10 cellular contexts compared by ENCODE assay signal in the genomic region with DNA sequence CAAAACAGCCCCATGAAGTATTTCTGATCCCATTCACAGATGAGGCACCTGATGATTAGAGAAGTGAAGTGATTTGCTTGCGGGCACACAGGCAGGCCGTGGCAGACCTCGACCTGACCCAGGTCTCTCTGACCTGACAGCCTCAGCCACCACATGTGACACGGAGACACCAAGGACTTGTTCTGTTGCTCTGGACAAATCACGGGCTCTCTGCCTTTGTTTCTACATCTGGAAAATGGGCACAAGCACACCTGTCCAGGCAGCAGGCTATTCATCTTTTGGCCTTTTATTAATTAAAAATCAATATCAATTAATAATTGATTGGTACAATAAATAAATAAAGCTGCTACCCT. TPM values are rescaled to one million over a fixed set of nuclear protein-coding genes. Genes with fewer than 3 reads are reported as not detected.
DNase-seq lines count a peak whose midpoint lies in the region; ATAC-seq, FAIRE-seq and TF ChIP-seq lines count a peak whose summit lies in the region.
"Had no signal": no experiment of that assay in that cellular context is flagged by ENCODE, and none has a peak within 500 bp of the region (broad histone marks: within the 10 kb centered on the region; RNA-seq: fewer than 3 reads in every experiment).

No MANE protein-coding gene starts in this region.

- H3K4me1 Mint-ChIP-seq in activated naive CD4-positive, alpha-beta T cell treated with anti-CD3 and anti-CD28 coated beads for 36 hours (ENCODE audit: low read depth): peaks cover 66% of the 10 kb centered on the region
- H3K4me1 Mint-ChIP-seq in activated T-cell treated with anti-CD3 and anti-CD28 coated beads, Interleukin-2, amount 50 U/mL, for 72 hours (ENCODE audit: low read depth): peaks cover 75% of the 10 kb centered on the region

- intact Hi-C loops in activated naive CD4-positive, alpha-beta T cell treated with anti-CD3 and anti-CD28 coated beads for 36 hours (cut with micrococcal nuclease): loop anchor here (2.0 to 10.0 kb wide), 3 partner anchors 71 to 879 kb away; partner anchors contain the start of genes KANSL1 and NMT1
- intact Hi-C loops in HepG2 (cut with micrococcal nuclease; ENCODE audit: unreplicated experiment) (loop anchor here (2.0 to 5.0 kb wide), 3 partner anchors 37 to 71 kb away; no protein-coding TSS in a partner anchor), tibial artery (cut with DNase I; ENCODE audit: low total_unique reads) (no loop called here)

- peak overlapping the region; percentile 75 for H3K4me2 ChIP-seq in HepG2 (ENCODE audit: low read depth, low read length)

- peak overlapping the region; percentile 46; the same call in 1 of the 2 replicates for H3K9ac ChIP-seq in HepG2 (ENCODE audit: insufficient read depth, low read depth, low read length)

- TF ChIP-seq POLR2A in HepG2 (IDR thresholded peaks at IDR 0.05; ENCODE audit: insufficient read depth in 1 of 2, low read depth in 2 of 2, low read length in 2 of 2): no peak

- in situ Hi-C loops in HepG2 (cut with HindIII; ENCODE audit: extremely low pct_ligation_motif_present, low pct_unique_long_range_greater_than_20kb): no loop called here

- ATAC-seq in activated T-cell treated with anti-CD3 and anti-CD28 coated beads, Interleukin-2, amount 50 U/mL, for 72 hours (replicated peaks in 1 of 2): no peak
- ATAC-seq in HepG2: no peak

- H3K4me1 ChIP-seq in HepG2 (ENCODE audit: insufficient read depth, low read length): peaks cover 69% of the 10 kb centered on the region
- H3K4me1 ChIP-seq in tibial artery: peaks cover 0 to 76% (median 60%) of the 10 kb centered on the region in 4 donors

- H3K4me3 ChIP-seq in HepG2 (replicated peaks in 1 of 3; ENCODE audit: insufficient read depth in 1 of 3, low read depth in 2 of 3, low read length in 3 of 3) (no peak overlapping the region), tibial artery (no peak overlapping the region)

- H3K36me3 Mint-ChIP-seq in activated naive CD4-positive, alpha-beta T cell treated with anti-CD3 and anti-CD28 coated beads for 36 hours (ENCODE audit: low read depth): peaks cover 62% of the 10 kb centered on the region
- H3K36me3 Mint-ChIP-seq in activated T-cell treated with anti-CD3 and anti-CD28 coated beads, Interleukin-2, amount 50 U/mL, for 72 hours (ENCODE audit: insufficient read depth in 2 of 2): peaks cover 44 to 61% of the 10 kb centered on the region in 2 donors

- 86% methylated on average over 5 of the region's 5 CpGs for WGBS in HepG2 (ENCODE audit: low lambda C conversion rate)

- H3K4me3 Mint-ChIP-seq in activated naive CD4-positive, alpha-beta T cell treated with anti-CD3 and anti-CD28 coated beads for 36 hours: peak overlapping the region; percentile 87
- peak overlapping the region; percentile 94 to 99 for H3K4me3 Mint-ChIP-seq in activated T-cell treated with anti-CD3 and anti-CD28 coated beads, Interleukin-2, amount 50 U/mL, for 72 hours

- H3K27me3 Mint-ChIP-seq in activated naive CD4-positive, alpha-beta T cell treated with anti-CD3 and anti-CD28 coated beads for 36 hours (ENCODE audit: low read depth): no peaks in the 10 kb centered on the region
- H3K27me3 Mint-ChIP-seq in activated T-cell treated with anti-CD3 and anti-CD28 coated beads, Interleukin-2, amount 50 U/mL, for 72 hours (ENCODE audit: low read depth): no peaks in the 10 kb centered on the region

- DNase-seq in activated naive CD4-positive, alpha-beta T cell treated with anti-CD3 and anti-CD28 coated beads for 36 hours: no peak
- DNase-seq in activated naive CD4-positive, alpha-beta T cell (lab: John Stamatoyannopoulos, UW): no peak
- peak; percentile 37 to 51 for DNase-seq in activated T-cell treated with anti-CD3 and anti-CD28 coated beads, Interleukin-2, amount 50 U/mL, for 72 hours
- no peak for DNase-seq in HepG2 (ENCODE audit: low spot score)
- no peak for DNase-seq in tibial artery
- no peak for DNase-seq in OCI-M1 (lab: John Stamatoyannopoulos, UW)
- no peak for DNase-seq in stimulated activated naive CD4-positive, alpha-beta T cell treated with Interleukin-2 at 50 U/mL for 16 hours (lab: John Stamatoyannopoulos, UW)
- DNase-seq in D721Med (ENCODE audit: insufficient read length, low spot score): no peak
- DNase-seq: COR-L47 had no signal

- H3K9me3 Mint-ChIP-seq in activated naive CD4-positive, alpha-beta T cell treated with anti-CD3 and anti-CD28 coated beads for 36 hours: no peaks in the 10 kb centered on the region
- no peaks in the 10 kb centered on the region for H3K9me3 Mint-ChIP-seq in activated T-cell treated with anti-CD3 and anti-CD28 coated beads, Interleukin-2, amount 50 U/mL, for 72 hours

- H3K27ac ChIP-seq in HepG2 (ENCODE audit: extremely low read length, insufficient read depth, low read length): no peak overlapping the region
- peak overlapping the region; percentile 82 to 83 for H3K27ac ChIP-seq in tibial artery

- no peak for FAIRE-seq in HepG2 (lab: Jason Lieb, UNC)
- FAIRE-seq in D721Med (lab: Jason Lieb, UNC): no peak

- POLR2A ChIA-PET in HepG2 (lab: Yijun Ruan, JAX): interaction anchor here (2.0 to 4.6 kb wide), 3 partner anchors 20 to 58 kb away, joined by 18 to 28 read pairs (median 28); no protein-coding TSS in a partner anchor

- H3K27me3 ChIP-seq in HepG2 (ENCODE audit: control insufficient read depth in 1 of 2, insufficient read depth in 2 of 2, low read length in 2 of 2) (peaks cover 0 to under 1% of the 10 kb centered on the region in 2 experiments; a peak in 1 of 5 replicates), tibial artery (no peaks in the 10 kb centered on the region)

- no peak for TF ChIP-seq EP300 in HepG2 (IDR thresholded peaks at IDR 0.05; ENCODE audit: low read depth in 2 of 2, low read length in 2 of 2)
- no peak for TF ChIP-seq EP300 in HepG2 (CRISPR knock-in tag; IDR thresholded peaks at IDR 0.05; ENCODE audit: borderline replicate concordance)

- peak overlapping the region; percentile 99 for H3K27ac Mint-ChIP-seq in activated naive CD4-positive, alpha-beta T cell treated with anti-CD3 and anti-CD28 coated beads for 36 hours
- peak overlapping the region; percentile 100 for H3K27ac Mint-ChIP-seq in activated T-cell treated with anti-CD3 and anti-CD28 coated beads, Interleukin-2, amount 50 U/mL, for 72 hours

- H3K36me3 ChIP-seq in HepG2 (replicated peaks in 1 of 2; ENCODE audit: control insufficient read depth in 1 of 2, insufficient read depth in 2 of 2, low read length in 2 of 2) (no peaks in the 10 kb centered on the region), tibial artery (no peaks in the 10 kb centered on the region)

- TF ChIP-seq CTCF in HepG2 (CRISPR knock-in tag; IDR thresholded peaks at IDR 0.05): no peak
- TF ChIP-seq CTCF in tibial artery (IDR thresholded peaks at IDR 0.05): no peak
- no peak for TF ChIP-seq CTCF in D721Med (IDR thresholded peaks at IDR 0.05; ENCODE audit: insufficient read depth, missing control alignments)

- no peak for TF ChIP-seq RAD21 in HepG2 (CRISPR knock-in tag; IDR thresholded peaks at IDR 0.05)

- H3K9me3 ChIP-seq in HepG2 (ENCODE audit: low read length) (no peaks in the 10 kb centered on the region), tibial artery (no peaks in the 10 kb centered on the region)

- H2AFZ ChIP-seq in HepG2 (ENCODE audit: low read length): no peak overlapping the region

- CTCF ChIA-PET in activated naive CD4-positive, alpha-beta T cell treated with anti-CD3 and anti-CD28 coated beads for 36 hours (lab: Charles Lee): interaction anchor here (1.4 kb wide), 1 partner anchor 72 kb away, joined by 7 read pairs; no protein-coding TSS in a partner anchor
- CTCF ChIA-PET in HepG2 (lab: Yijun Ruan, JAX; ENCODE audit: low intra/inter-chr PET ratio, low total read pairs): no interaction called here

- no TSS peak for BruUV-seq in HepG2 (replicated peaks; lab: Mats Ljungman, UMichigan)

- H4K20me1 ChIP-seq in HepG2 (ENCODE audit: insufficient read depth, low read length): no peaks in the 10 kb centered on the region

- H3K79me2 ChIP-seq in HepG2 (ENCODE audit: insufficient read depth, low read length): peaks cover 62% of the 10 kb centered on the region

RNA-seq across cellular contexts. Expression of gene MAP3K14, which starts 3.4 kb away (rescaled TPM):
- 10 to 100 TPM; 45.5 to 52.0 TPM for total RNA-seq in activated naive CD4-positive, alpha-beta T cell treated with anti-CD3 and anti-CD28 coated beads for 36 hours
- total RNA-seq in activated T-cell treated with anti-CD3 and anti-CD28 coated beads, Interleukin-2, amount 50 U/mL, for 72 hours: 10 to 100 TPM; 71.8 to 78.0 TPM
- total RNA-seq in HepG2 (2016; rRNA removed; fragmentation: Illumina TruSeq; extraction: Trizol): 1.2 and 2.6 TPM in 2 replicates
- 2.1 and 2.5 TPM in 2 replicates for total RNA-seq in HepG2 (2016; cell fraction: cytosol; rRNA removed; fragmentation: Illumina TruSeq; extraction: Trizol; ENCODE audit: low read depth)
- total RNA-seq in HepG2 (2016; cell fraction: insoluble cytoplasmic fraction; rRNA removed; fragmentation: Illumina TruSeq; extraction: Trizol): 1.1 and 2.6 TPM in 2 replicates
- 2.1 and 2.4 TPM in 2 replicates for total RNA-seq in HepG2 (2016; cell fraction: membrane; rRNA removed; fragmentation: Illumina TruSeq; extraction: Trizol)
- total RNA-seq in HepG2 (2016; cell fraction: nucleus; rRNA removed; fragmentation: Illumina TruSeq; extraction: Trizol): 3.1 and 3.3 TPM in 2 replicates
- polyA plus RNA-seq in HepG2 (2011; rRNA removed): 2.6 and 4.0 TPM in 2 replicates
- 1.8 and 2.4 TPM in 2 replicates for polyA plus RNA-seq in HepG2 (2011; cell fraction: cytosol; rRNA removed)
- polyA plus RNA-seq in HepG2 (2011; cell fraction: nucleus; rRNA removed): 10.1 and 10.7 TPM in 2 replicates
- polyA plus RNA-seq in HepG2 (2012): 1.6 and 2.1 TPM in 2 replicates
- 1.6 and 2.0 TPM in 2 replicates for polyA plus RNA-seq in HepG2 (2016; cell fraction: cytosol; fragmentation: Illumina TruSeq; extraction: Trizol; ENCODE audit: low read depth)
- 1.3 and 1.9 TPM in 2 replicates for polyA plus RNA-seq in HepG2 (2016; cell fraction: insoluble cytoplasmic fraction; fragmentation: Illumina TruSeq; extraction: Trizol; ENCODE audit: low read depth)
- 1.6 and 2.3 TPM in 2 replicates for polyA plus RNA-seq in HepG2 (2016; cell fraction: membrane; fragmentation: Illumina TruSeq; extraction: Trizol; ENCODE audit: low read depth)
- polyA plus RNA-seq in HepG2 (2016; cell fraction: nucleus; fragmentation: Illumina TruSeq; extraction: Trizol; ENCODE audit: insufficient read depth, low read depth): 10.6 and 10.8 TPM in 2 replicates
- 2.2 and 7.2 TPM in 2 replicates for polyA minus RNA-seq in HepG2 (2011; rRNA and poly(A)+ RNA removed; ENCODE audit: low replicate concordance)
- polyA minus RNA-seq in HepG2 (2011; cell fraction: cytosol; rRNA and poly(A)+ RNA removed): 0.40 and 0.44 TPM in 2 replicates
- polyA minus RNA-seq in HepG2 (2011; cell fraction: nucleus; rRNA and poly(A)+ RNA removed): 3.2 and 3.7 TPM in 2 replicates

RNA-seq across cellular contexts. Expression of gene SPATA32, which starts 51.5 kb away (rescaled TPM):
- under 1 TPM in 1 of 2 experiments, not detected in 1; 0.12 TPM for total RNA-seq in activated naive CD4-positive, alpha-beta T cell treated with anti-CD3 and anti-CD28 coated beads for 36 hours
- total RNA-seq in activated T-cell treated with anti-CD3 and anti-CD28 coated beads, Interleukin-2, amount 50 U/mL, for 72 hours: 1 to 10 TPM; 1.4 to 1.7 TPM
- total RNA-seq in HepG2 (2016; rRNA removed; fragmentation: Illumina TruSeq; extraction: Trizol): not detected in 2 replicates
- total RNA-seq in HepG2 (2016; cell fraction: cytosol; rRNA removed; fragmentation: Illumina TruSeq; extraction: Trizol; ENCODE audit: low read depth): not detected in 2 replicates
- not detected in 2 replicates for total RNA-seq in HepG2 (2016; cell fraction: insoluble cytoplasmic fraction; rRNA removed; fragmentation: Illumina TruSeq; extraction: Trizol)
- not detected in 2 replicates for total RNA-seq in HepG2 (2016; cell fraction: membrane; rRNA removed; fragmentation: Illumina TruSeq; extraction: Trizol)
- not detected in 2 replicates for total RNA-seq in HepG2 (2016; cell fraction: nucleus; rRNA removed; fragmentation: Illumina TruSeq; extraction: Trizol)
- polyA plus RNA-seq in HepG2 (2011; rRNA removed): not detected in 2 replicates
- polyA plus RNA-seq in HepG2 (2011; cell fraction: cytosol; rRNA removed): not detected in 2 replicates
- not detected in 2 replicates for polyA plus RNA-seq in HepG2 (2011; cell fraction: nucleus; rRNA removed)
- polyA plus RNA-seq in HepG2 (2012): not detected in 2 replicates
- not detected in 2 replicates for polyA plus RNA-seq in HepG2 (2016; cell fraction: cytosol; fragmentation: Illumina TruSeq; extraction: Trizol; ENCODE audit: low read depth)
- not detected in 2 replicates for polyA plus RNA-seq in HepG2 (2016; cell fraction: insoluble cytoplasmic fraction; fragmentation: Illumina TruSeq; extraction: Trizol; ENCODE audit: low read depth)
- polyA plus RNA-seq in HepG2 (2016; cell fraction: membrane; fragmentation: Illumina TruSeq; extraction: Trizol; ENCODE audit: low read depth): not detected in 2 replicates
- polyA plus RNA-seq in HepG2 (2016; cell fraction: nucleus; fragmentation: Illumina TruSeq; extraction: Trizol; ENCODE audit: insufficient read depth, low read depth): not detected in 2 replicates
- polyA minus RNA-seq in HepG2 (2011; rRNA and poly(A)+ RNA removed; ENCODE audit: low replicate concordance): not detected in 2 replicates
- polyA minus RNA-seq in HepG2 (2011; cell fraction: cytosol; rRNA and poly(A)+ RNA removed): not detected in 2 replicates
- not detected in 2 replicates for polyA minus RNA-seq in HepG2 (2011; cell fraction: nucleus; rRNA and poly(A)+ RNA removed)
- total RNA-seq: fibroblast of villous mesenchyme had no signal

Comparison
In these comparisons a context has a peak if more than half of its experiments do, and no peak if none do; other contexts are left out.
1. DNase-seq: peak in activated T-cell treated with anti-CD3 and anti-CD28 coated beads, Interleukin-2, amount 50 U/mL, for 72 hours (2 of 2); none in activated naive CD4-positive, alpha-beta T cell treated with anti-CD3 and anti-CD28 coated beads for 36 hours (single experiment), activated naive CD4-positive, alpha-beta T cell (0 of 4), HepG2 (single experiment), tibial artery (0 of 2), OCI-M1 (single experiment), stimulated activated naive CD4-positive, alpha-beta T cell treated with Interleukin-2 at 50 U/mL for 16 hours (single experiment) and D721Med (single experiment).
2. RNA of gene MAP3K14, which starts 3.4 kb away (total RNA-seq): 71.8 to 78.0 TPM in activated T-cell treated with anti-CD3 and anti-CD28 coated beads, Interleukin-2, amount 50 U/mL, for 72 hours and 45.5 to 52.0 TPM in activated naive CD4-positive, alpha-beta T cell treated with anti-CD3 and anti-CD28 coated beads for 36 hours; 1.1 to 3.3 TPM in HepG2; every median in the first group is over 10 times any median in the second.